Comparison of ENCODE assay signal across 1 cellular context in genomic region chr3:69762790-69763229, GRCh38.
TF ChIP-seq lines count a peak whose summit lies in the region.

No MANE protein-coding gene starts in this region.

TF ChIP-seq in K562, 482 proteins besides CTCF, POLR2A, EP300 and RAD21 (continued from another document):
- peak; percentile 11; the same call in 1 of the 2 replicates for TF ChIP-seq HMBOX1 (IDR thresholded peaks at IDR 0.05)
